ENCODE assay signal across 18 cellular contexts in genomic region chr7:17559388-17559787, GRCh38.
DNase-seq lines count a peak whose midpoint lies in the region; ATAC-seq and TF ChIP-seq lines count a peak whose summit lies in the region.
"Had no signal": no experiment of that assay in that cellular context is flagged by ENCODE, and none has a peak within 500 bp of the region (broad histone marks: within the 10 kb centered on the region; RNA-seq: fewer than 3 reads in every experiment).

No MANE protein-coding gene starts in this region.

- BruUV-seq in PC-3 (replicated peaks; lab: Mats Ljungman, UMichigan), result TSS peak; percentile 81

- no peak overlapping the region for H2AFZ ChIP-seq in PC-3 (ENCODE audit: low read length)

- peak; percentile 18 for DNase-seq in NCI-H82 (lab: John Stamatoyannopoulos, UW)
- no peak for DNase-seq in NCI-H82 treated with DMSO at 0.1 percent for 48 hours (lab: John Stamatoyannopoulos, UW; ENCODE audit: unreplicated experiment)
- DNase-seq in PC-3, result peak; percentile 85
- peak; percentile 53 to 67 for DNase-seq in foreskin fibroblast
- no peak for DNase-seq in stomach
- no peak for DNase-seq in CD1c-positive myeloid dendritic cell (ENCODE audit: extremely low spot score)
- no peak for DNase-seq in psoas muscle
- DNase-seq: activated CD4-positive, alpha-beta memory T cell treated with anti-CD3 and anti-CD28 coated beads for 36 hours; amniotic stem cell; CD8-positive, alpha-beta T cell; erythroblast; Kasumi-1; NCI-H1930; sigmoid colon; SK-N-SH had no signal

- no peaks in the 10 kb centered on the region for H3K9me2 ChIP-seq in PC-3 (replicated peaks; ENCODE audit: low read length)
- H3K9me2 ChIP-seq: SK-N-SH had no signal

- H3K9me3 ChIP-seq in PC-3 (ENCODE audit: low read length), result no peaks in the 10 kb centered on the region
- peaks cover 0 to 4% (median 0%) of the 10 kb centered on the region in 4 donors for H3K9me3 ChIP-seq in stomach
- H3K9me3 ChIP-seq in psoas muscle, result no peaks in the 10 kb centered on the region
- H3K9me3 ChIP-seq: SK-N-SH, vagina had no signal

- H3K27ac ChIP-seq in PC-3 (ENCODE audit: low read length) (peak overlapping the region; percentile 99), stomach (peak overlapping the region in 3 of 5 donors; percentile 23 to 73 (median 58)), psoas muscle (no peak overlapping the region)

- TF ChIP-seq POLR2A in stomach (IDR thresholded peaks at IDR 0.05), result no peak

- ATAC-seq in PC-3 (peak; percentile 60), HG02610 (IDR thresholded peaks at IDR 0.05; ENCODE audit: unreplicated experiment) (no peak), psoas muscle (no peak)
- ATAC-seq: CD8-positive, alpha-beta T cell; stimulated activated memory B cell treated with anti-CD40 and anti-IgM and Interleukin-4, amounts not matched to agents 10 μg/mL and 1 μg/mL and 100 μg/mL, for 72 hours had no signal

- CTCF ChIA-PET in PC-3 (lab: Charles Lee), result interaction anchor here (0.5 to 1.0 kb wide), 3 partner anchors 192 to 497 kb away, joined by 3 to 4 read pairs (median 3); no protein-coding TSS in a partner anchor

- H3K9ac ChIP-seq in PC-3 (ENCODE audit: low read length), result peak overlapping the region; percentile 91
- H3K9ac ChIP-seq: SK-N-SH had no signal

- no peaks in the 10 kb centered on the region for H4K20me1 ChIP-seq in PC-3 (ENCODE audit: low read length)

- H3K27me3 ChIP-seq in PC-3 (ENCODE audit: low read length), result no peaks in the 10 kb centered on the region
- H3K27me3 ChIP-seq in stomach, result no peaks in the 10 kb centered on the region
- H3K27me3 ChIP-seq in psoas muscle (ENCODE audit: insufficient read depth in 3 of 3, low read length in 2 of 3), result no peaks in the 10 kb centered on the region
- H3K27me3 ChIP-seq: sigmoid colon, vagina had no signal

- WGBS in stomach, 5 donors, result 11 to 38% (median 19%) methylated on average over 1 of the region's 1 CpG
- WGBS in psoas muscle, 3 donors, result 23 to 56% (median 37%) methylated on average over 1 of the region's 1 CpG

- no peak for TF ChIP-seq EP300 in stomach (IDR thresholded peaks at IDR 0.05)

- peaks cover 49% of the 10 kb centered on the region for H3K4me1 ChIP-seq in PC-3 (ENCODE audit: insufficient read depth, low read length)
- H3K4me1 ChIP-seq in stomach, result peaks cover 9 to 35% (median 18%) of the 10 kb centered on the region in 4 donors
- no peaks in the 10 kb centered on the region for H3K4me1 ChIP-seq in psoas muscle

- H3K4me3 ChIP-seq in PC-3 (ENCODE audit: low read length) (peak overlapping the region; percentile 48), foreskin fibroblast (ENCODE audit: low read depth in 1 of 2, low read length in 2 of 2) (no peak overlapping the region), stomach (no peak overlapping the region), psoas muscle (no peak overlapping the region)
- H3K4me3 ChIP-seq: sigmoid colon, vagina had no signal

- peak overlapping the region; percentile 85 for H3K4me2 ChIP-seq in PC-3 (ENCODE audit: low read length)
- H3K4me2 ChIP-seq: SK-N-SH had no signal

- H3K36me3 ChIP-seq in PC-3 (ENCODE audit: low read depth, low read length) (no peaks in the 10 kb centered on the region), stomach (no peaks in the 10 kb centered on the region), psoas muscle (ENCODE audit: insufficient read depth in 1 of 2, low read depth in 1 of 2) (no peaks in the 10 kb centered on the region)
- H3K36me3 ChIP-seq: sigmoid colon, vagina had no signal

- no peaks in the 10 kb centered on the region for H3K79me2 ChIP-seq in PC-3 (ENCODE audit: low read length)

- peaks cover 12% of the 10 kb centered on the region for H3F3A ChIP-seq in PC-3 (ENCODE audit: low read length, unreplicated experiment)

- intact Hi-C loops in PC-3 (cut with micrococcal nuclease) (loop anchor here (1.0 to 5.0 kb wide), 10 partner anchors 26 to 747 kb away; no protein-coding TSS in a partner anchor), stomach (cut with DNase I; ENCODE audit: low total_unique reads) (no loop called here), psoas muscle (cut with DNase I) (no loop called here)

- no peak for TF ChIP-seq CTCF in PC-3 (conservative IDR thresholded peaks at IDR 0.05; ENCODE audit: low read depth, low read length)
- no peak for TF ChIP-seq CTCF in foreskin fibroblast (IDR thresholded peaks at IDR 0.05; ENCODE audit: low read depth, low read length)
- TF ChIP-seq CTCF in stomach (IDR thresholded peaks at IDR 0.05), result no peak
- TF ChIP-seq CTCF in psoas muscle (IDR thresholded peaks at IDR 0.05), result no peak

- POLR2A ChIA-PET in PC-3 (lab: Charles Lee; ENCODE audit: unreplicated experiment), result interaction anchor here (0.5 to 0.6 kb wide), 2 partner anchors 43 to 1122 kb away, joined by 3 read pairs; no protein-coding TSS in a partner anchor

Comparison
In these comparisons a context has a peak if more than half of its experiments do, and no peak if none do; other contexts are left out.
1. DNase-seq: peak in NCI-H82 (single experiment), PC-3 (single experiment) and foreskin fibroblast (2 of 2); none in NCI-H82 treated with DMSO at 0.1 percent for 48 hours (single experiment), stomach (single experiment), CD1c-positive myeloid dendritic cell (single experiment) and psoas muscle (0 of 2).